19 cellular contexts compared by ENCODE assay signal in the genomic region with DNA sequence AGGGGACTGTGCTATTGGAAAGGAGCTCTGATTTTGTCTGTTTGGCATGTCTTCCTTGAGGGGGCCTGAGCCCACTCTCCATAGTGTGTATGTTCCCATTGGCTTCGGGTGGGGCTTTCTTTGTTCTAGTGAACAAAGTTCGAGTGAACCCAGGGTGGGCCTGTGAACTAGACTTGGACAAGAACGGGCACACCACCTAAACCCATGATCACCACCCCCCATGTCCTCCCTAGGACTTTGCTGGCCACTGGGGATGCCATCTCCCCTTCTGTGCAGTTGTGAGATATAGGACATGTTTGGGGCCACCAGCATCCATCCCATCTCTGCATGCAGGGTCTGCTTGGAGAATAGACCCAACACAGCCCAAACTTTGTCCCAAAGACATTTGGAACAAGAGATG.
DNase-seq lines count a peak whose midpoint lies in the region; ATAC-seq and TF ChIP-seq lines count a peak whose summit lies in the region.
"Had no signal": no experiment of that assay in that cellular context is flagged by ENCODE, and none has a peak within 500 bp of the region (broad histone marks: within the 10 kb centered on the region; RNA-seq: fewer than 3 reads in every experiment).

No MANE protein-coding gene starts in this region.

- dilution Hi-C loops in IMR-90 (cut with HindIII; ENCODE audit: low sequenced_read_pairs, unreplicated experiment): no loop called here

- peak overlapping the region; percentile 62 for H2AK9ac ChIP-seq in IMR-90 (replicated peaks; ENCODE audit: low read depth, low read length, poor library complexity)

- no peaks in the 10 kb centered on the region for H3K9me3 ChIP-seq in IMR-90 (ENCODE audit: control insufficient read depth, insufficient read depth, low read length)
- no peaks in the 10 kb centered on the region for H3K9me3 ChIP-seq in spleen
- H3K9me3 ChIP-seq in CD4-positive, alpha-beta memory T cell (ENCODE audit: control insufficient read depth in 1 of 2, low read length in 2 of 2): no peaks in the 10 kb centered on the region
- H3K9me3 ChIP-seq: BE2C, BLaER1 had no signal

- H3K18ac ChIP-seq in IMR-90 (ENCODE audit: low read depth, low read length): no peak overlapping the region; the same call in 1 of the 2 replicates

- intact Hi-C loops in IMR-90 (cut with micrococcal nuclease) (no loop called here), spleen (cut with DNase I; ENCODE audit: low total_unique reads) (no loop called here)
- intact Hi-C loops in CD4-positive, alpha-beta memory T cell (cut with micrococcal nuclease): no loop called here

- H3K27me3 ChIP-seq in IMR-90 (ENCODE audit: control insufficient read depth, insufficient read depth, low read length) (no peaks in the 10 kb centered on the region), spleen (replicated peaks in 1 of 7) (peaks cover 0 to 7% (median 0%) of the 10 kb centered on the region in 7 donors)
- H3K27me3 ChIP-seq in CD4-positive, alpha-beta memory T cell (ENCODE audit: insufficient read depth, low read length): no peaks in the 10 kb centered on the region
- H3K27me3 ChIP-seq: BE2C, BLaER1 had no signal

- H3K4ac ChIP-seq in IMR-90 (ENCODE audit: low read depth, low read length): peak overlapping the region; percentile 9

- H2BK5ac ChIP-seq in IMR-90 (ENCODE audit: low read depth, low read length, poor library complexity, severe bottlenecking): no peak overlapping the region

- H2BK15ac ChIP-seq in IMR-90 (ENCODE audit: low read depth, low read length): peak overlapping the region; percentile 1; the same call in 2 of the 3 replicates

- H3K9me3 Mint-ChIP-seq in CD4-positive, alpha-beta memory T cell: peaks cover 0 to 3% (median 0%) of the 10 kb centered on the region in 8 donors
- H3K9me3 Mint-ChIP-seq: CD4-positive, alpha-beta T cell had no signal

- in situ Hi-C loops in IMR-90 (cut with MboI; ENCODE audit: low sequenced_read_pairs): no loop called here

- no peak overlapping the region for H3K4me3 ChIP-seq in IMR-90 (ENCODE audit: insufficient read depth, low read depth, low read length)
- H3K4me3 ChIP-seq in coronary artery: no peak overlapping the region
- no peak overlapping the region for H3K4me3 ChIP-seq in spleen
- H3K4me3 ChIP-seq in CD4-positive, alpha-beta memory T cell (ENCODE audit: low read length in 2 of 2): no peak overlapping the region
- H3K4me3 ChIP-seq: BLaER1 had no signal

- no peak overlapping the region for H3K27ac Mint-ChIP-seq in CD4-positive, alpha-beta memory T cell
- H3K27ac Mint-ChIP-seq: CD14-positive monocyte; CD4-positive, alpha-beta T cell; CD8-positive, alpha-beta memory T cell had no signal

- H2BK120ac ChIP-seq in IMR-90 (ENCODE audit: low read depth, low read length): peak overlapping the region; percentile 23

- H3K4me3 Mint-ChIP-seq in CD4-positive, alpha-beta memory T cell: no peak overlapping the region
- H3K4me3 Mint-ChIP-seq: CD14-positive monocyte; CD4-positive, alpha-beta T cell; CD8-positive, alpha-beta memory T cell had no signal

- no peaks in the 10 kb centered on the region for H3K36me3 Mint-ChIP-seq in CD4-positive, alpha-beta memory T cell
- H3K36me3 Mint-ChIP-seq: CD14-positive monocyte had no signal

- H3K27me3 Mint-ChIP-seq in CD4-positive, alpha-beta memory T cell: peaks cover 5 to 9% of the 10 kb centered on the region in 2 donors
- H3K27me3 Mint-ChIP-seq: CD4-positive, alpha-beta T cell had no signal

- ATAC-seq in IMR-90 (ENCODE audit: low read depth) (no peak), GM21529 (IDR thresholded peaks at IDR 0.05; ENCODE audit: unreplicated experiment) (no peak)

- H3K27ac ChIP-seq in IMR-90 (ENCODE audit: insufficient read depth, low read length): no peak overlapping the region
- no peak overlapping the region for H3K27ac ChIP-seq in coronary artery
- H3K27ac ChIP-seq in spleen: no peak overlapping the region
- no peak overlapping the region for H3K27ac ChIP-seq in CD4-positive, alpha-beta memory T cell (ENCODE audit: low read depth, low read length)
- H3K27ac ChIP-seq: BLaER1 had no signal

- H4K5ac ChIP-seq in IMR-90 (ENCODE audit: low read depth, low read length): no peak overlapping the region; the same call in 1 of the 2 replicates

- no peak for TF ChIP-seq CTCF in IMR-90 (conservative IDR thresholded peaks at IDR 0.05; ENCODE audit: low read depth, low read length)
- TF ChIP-seq CTCF in coronary artery (IDR thresholded peaks at IDR 0.05): no peak
- no peak for TF ChIP-seq CTCF in spleen (IDR thresholded peaks at IDR 0.05 in 8 of 11, conservative IDR thresholded peaks at IDR 0.05 in 3 of 11)

- H3K4me2 ChIP-seq in IMR-90 (ENCODE audit: low read depth, low read length): no peak overlapping the region
- H3K4me2 ChIP-seq: BLaER1 had no signal

- H3K4me1 Mint-ChIP-seq in CD4-positive, alpha-beta memory T cell: no peaks in the 10 kb centered on the region
- H3K4me1 Mint-ChIP-seq: CD8-positive, alpha-beta memory T cell had no signal

- CTCF ChIA-PET in IMR-90 (lab: Yijun Ruan, JAX): interaction anchor here (0.7 kb wide), 1 partner anchor 1497 kb away, joined by 4 read pairs; no protein-coding TSS in a partner anchor
- CTCF ChIA-PET in CD4-positive, alpha-beta memory T cell (lab: Charles Lee; ENCODE audit: partially characterized antibody): interaction anchor here (1.3 kb wide), 1 partner anchor 40 kb away, joined by 4 read pairs; no protein-coding TSS in a partner anchor

- peak overlapping the region in 1 of 2 experiments; percentile 20; a peak in 1 of 4 replicates for H4K8ac ChIP-seq in IMR-90 (ENCODE audit: low read depth in 2 of 2, low read length in 2 of 2)

- H3K56ac ChIP-seq in IMR-90 (ENCODE audit: extremely low read depth, insufficient read depth, low read length): no peak overlapping the region

- peak overlapping the region; percentile 37 for H4K91ac ChIP-seq in IMR-90 (ENCODE audit: insufficient read depth, low read depth, low read length)

- no peaks in the 10 kb centered on the region for H4K20me1 ChIP-seq in IMR-90 (ENCODE audit: insufficient read depth, low read length)
- H4K20me1 ChIP-seq: BLaER1 had no signal

- no peak overlapping the region; the same call in 1 of the 2 replicates for H3K14ac ChIP-seq in IMR-90 (replicated peaks; ENCODE audit: low read depth, low read length)

- no peak overlapping the region for H3K23ac ChIP-seq in IMR-90 (ENCODE audit: low read depth, low read length)

- POLR2A ChIA-PET in IMR-90 (lab: Charles Lee; ENCODE audit: unreplicated experiment): no interaction called here
- POLR2A ChIA-PET in CD4-positive, alpha-beta memory T cell (lab: Charles Lee; ENCODE audit: partially characterized antibody): no interaction called here

- H3K36me3 ChIP-seq in IMR-90 (ENCODE audit: control insufficient read depth, insufficient read depth, low read length): no peaks in the 10 kb centered on the region
- no peaks in the 10 kb centered on the region for H3K36me3 ChIP-seq in spleen
- no peaks in the 10 kb centered on the region for H3K36me3 ChIP-seq in CD4-positive, alpha-beta memory T cell (ENCODE audit: insufficient read depth, low read length)
- H3K36me3 ChIP-seq: BE2C, BLaER1 had no signal

- peak overlapping the region; percentile 13; the same call in 1 of the 2 replicates for H2BK20ac ChIP-seq in IMR-90 (ENCODE audit: low read depth, low read length)

- no peak overlapping the region for H3K9ac ChIP-seq in IMR-90 (ENCODE audit: low read depth, low read length)
- H3K9ac ChIP-seq: BLaER1 had no signal

- H3K4me1 ChIP-seq in IMR-90 (ENCODE audit: control insufficient read depth, insufficient read depth, low read length): peaks cover 28% of the 10 kb centered on the region
- H3K4me1 ChIP-seq in spleen: peaks cover 0 to 7% (median 0%) of the 10 kb centered on the region in 6 donors
- no peaks in the 10 kb centered on the region for H3K4me1 ChIP-seq in CD4-positive, alpha-beta memory T cell (ENCODE audit: insufficient read depth, low read length)
- H3K4me1 ChIP-seq: BE2C had no signal

- H2AK5ac ChIP-seq in IMR-90 (ENCODE audit: low read depth, low read length): peak overlapping the region; percentile 73; the same call in 1 of the 2 replicates

- no peak overlapping the region for H2AFZ ChIP-seq in IMR-90 (replicated peaks; ENCODE audit: low read length, poor library complexity)

- BruUV-seq in IMR-90 (replicated peaks; lab: Mats Ljungman, UMichigan): no TSS peak

- TF ChIP-seq POLR2A in IMR-90 (IDR thresholded peaks at IDR 0.05; ENCODE audit: low read depth, low read length): no peak
- no peak for TF ChIP-seq POLR2A in spleen (IDR thresholded peaks at IDR 0.05)

- peaks cover 0 to 5% of the 10 kb centered on the region in 2 experiments; a peak in 2 of 4 replicates for H3K79me1 ChIP-seq in IMR-90 (ENCODE audit: low read depth in 1 of 2, low read length in 2 of 2)

- H3K9me1 ChIP-seq in IMR-90 (ENCODE audit: insufficient read depth, low read length): peaks cover 24% of the 10 kb centered on the region

- no peak for TF ChIP-seq RAD21 in IMR-90 (IDR thresholded peaks at IDR 0.05; ENCODE audit: low read length)

- no CpG with 5 or more reads among the region's 3 CpGs for whole genome bisulfite sequencing in IMR-90 (ENCODE audit: extremely low coverage in 2 of 2, insufficient read length in 1 of 2), 2 experiments
- WGBS in spleen, 5 donors: 92 to 100% (median 99%) methylated on average over 2 to 3 of the region's 3 CpGs

- DNase-seq in IMR-90 (no peak), coronary artery (ENCODE audit: low spot score) (peak; percentile 70), mesenteric fat pad (ENCODE audit: low spot score) (peak; percentile 55), spleen (peak; percentile 28), OCI-M1 (lab: John Stamatoyannopoulos, UW) (no peak)
- DNase-seq in CD4-positive, alpha-beta memory T cell: no peak
- DNase-seq: 8988T; ACHN; BE2C; C1 segment of cervical spinal cord; CD4-positive, alpha-beta T cell; CD8-positive, alpha-beta memory T cell; COR-L47; DMS 273 treated with DMSO at 0.1 percent for 48 hours; DMS79 treated with DMSO at 0.1 percent for 48 hours; GF-D8 had no signal

TF ChIP-seq in IMR-90, 13 proteins besides CTCF, POLR2A, EP300 and RAD21 (continues in another document):
- TF ChIP-seq MAZ (IDR thresholded peaks at IDR 0.05; ENCODE audit: borderline replicate concordance, low read depth, low read length): no peak
- no peak for TF ChIP-seq RFX5 (IDR thresholded peaks at IDR 0.05; ENCODE audit: low read depth, low read length)
- TF ChIP-seq, protein P1, sequence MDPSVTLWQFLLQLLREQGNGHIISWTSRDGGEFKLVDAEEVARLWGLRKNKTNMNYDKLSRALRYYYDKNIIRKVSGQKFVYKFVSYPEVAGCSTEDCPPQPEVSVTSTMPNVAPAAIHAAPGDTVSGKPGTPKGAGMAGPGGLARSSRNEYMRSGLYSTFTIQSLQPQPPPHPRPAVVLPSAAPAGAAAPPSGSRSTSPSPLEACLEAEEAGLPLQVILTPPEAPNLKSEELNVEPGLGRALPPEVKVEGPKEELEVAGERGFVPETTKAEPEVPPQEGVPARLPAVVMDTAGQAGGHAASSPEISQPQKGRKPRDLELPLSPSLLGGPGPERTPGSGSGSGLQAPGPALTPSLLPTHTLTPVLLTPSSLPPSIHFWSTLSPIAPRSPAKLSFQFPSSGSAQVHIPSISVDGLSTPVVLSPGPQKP (IDR thresholded peaks at IDR 0.05; ENCODE audit: borderline replicate concordance, low read depth, low read length): no peak
- TF ChIP-seq CHD1 (IDR thresholded peaks at IDR 0.05; ENCODE audit: low read depth, low read length): no peak
- TF ChIP-seq NFE2L2 (IDR thresholded peaks at IDR 0.05; ENCODE audit: low read depth, low read length): no peak
- no peak for TF ChIP-seq MAFK (IDR thresholded peaks at IDR 0.05; ENCODE audit: low read depth, low read length)

Comparison
In these comparisons a context has a peak if more than half of its experiments do, and no peak if none do; other contexts are left out.
1. DNase-seq: peak in coronary artery (single experiment), mesenteric fat pad (single experiment) and spleen (single experiment); none in IMR-90 (single experiment), OCI-M1 (single experiment) and CD4-positive, alpha-beta memory T cell (0 of 5).